Comparison of ENCODE assay signal across 10 cellular contexts in genomic region chr3:8741581-8742355, GRCh38. TPM values are rescaled to one million over a fixed set of nuclear protein-coding genes. Genes with fewer than 3 reads are reported as not detected.
DNase-seq lines count a peak whose midpoint lies in the region; ATAC-seq and TF ChIP-seq lines count a peak whose summit lies in the region.
"Had no signal": no experiment of that assay in that cellular context is flagged by ENCODE, and none has a peak within 500 bp of the region (broad histone marks: within the 10 kb centered on the region; RNA-seq: fewer than 3 reads in every experiment).

No MANE protein-coding gene starts in this region.

- WGBS in SK-N-SH (ENCODE audit: low lambda C conversion rate), result 21% methylated on average over 11 of the region's 13 CpGs

- H3K4me3 Mint-ChIP-seq in GM23338, result peak overlapping the region; percentile 55
- peak overlapping the region; percentile 64 for H3K4me3 Mint-ChIP-seq in osteocyte (ENCODE audit: unreplicated experiment)
- H3K4me3 Mint-ChIP-seq in stimulated activated effector memory CD8-positive, alpha-beta T cell treated with anti-CD3 and anti-CD28 coated beads, Interleukin-12 subunit alpha, Interleukin-12 subunit beta, amount 100 ng/mL, for 72 hours, result no peak overlapping the region
- H3K4me3 Mint-ChIP-seq: activated naive CD4-positive, alpha-beta T cell treated with anti-CD3 and anti-CD28 coated beads, Interleukin-2, amount 50 U/mL, for 24 hours had no signal

- CTCF ChIA-PET in SK-N-SH (lab: Yijun Ruan, JAX), result interaction anchor here (3.8 kb wide), 1 partner anchor 28 kb away, joined by 23 read pairs; the partner anchor contains the start of gene OXTR

- no peak for TF ChIP-seq RAD21 in SK-N-SH (IDR thresholded peaks at IDR 0.05; ENCODE audit: low read length)

- TF ChIP-seq CTCF in GM23338 (conservative IDR thresholded peaks at IDR 0.05; ENCODE audit: low read depth in 2 of 2) (no peak), SK-N-SH (IDR thresholded peaks at IDR 0.05) (no peak), foreskin keratinocyte (conservative IDR thresholded peaks at IDR 0.05) (no peak), osteocyte (IDR thresholded peaks at IDR 0.05) (no peak)

- H3K9ac ChIP-seq in SK-N-SH, result peak overlapping the region; percentile 17; the same call in 1 of the 2 replicates

- H3K9me2 ChIP-seq in GM23338 (ENCODE audit: insufficient read depth) (no peaks in the 10 kb centered on the region), SK-N-SH (no peaks in the 10 kb centered on the region)

- H3K79me2 ChIP-seq in GM23338 (replicated peaks; ENCODE audit: insufficient read depth), result no peaks in the 10 kb centered on the region
- H3K79me2 ChIP-seq in SK-N-SH (ENCODE audit: insufficient read depth), result no peaks in the 10 kb centered on the region

- H3K4me1 ChIP-seq in GM23338 (ENCODE audit: insufficient read depth) (peaks cover 25% of the 10 kb centered on the region), SK-N-SH (ENCODE audit: control insufficient read depth in 1 of 2, insufficient read depth in 2 of 2, low read depth in 1 of 2, low read length in 1 of 2) (peaks cover 10 to 25% of the 10 kb centered on the region in 2 experiments), foreskin keratinocyte (peaks cover 24% of the 10 kb centered on the region)

- H3K4me2 ChIP-seq in GM23338 (peak overlapping the region; percentile 70), SK-N-SH (peak overlapping the region; percentile 75)

- POLR2A ChIA-PET in SK-N-SH (lab: Yijun Ruan, JAX), result no interaction called here

- H3K4me3 ChIP-seq in GM23338, result peak overlapping the region; percentile 41
- peak overlapping the region in 1 of 2 experiments; percentile 13; a peak in 1 of 4 replicates for H3K4me3 ChIP-seq in SK-N-SH (ENCODE audit: low read depth in 2 of 2, low read length in 1 of 2)

- ATAC-seq in GM23338 (peak; percentile 89), foreskin keratinocyte (peak; percentile 55), GM18909 (IDR thresholded peaks at IDR 0.05; ENCODE audit: poor library complexity, unreplicated experiment) (no peak), HG03571 (IDR thresholded peaks at IDR 0.05; ENCODE audit: unreplicated experiment) (no peak)
- no peak for ATAC-seq in stimulated activated effector memory CD8-positive, alpha-beta T cell treated with anti-CD3 and anti-CD28 coated beads, Interleukin-12 subunit alpha, Interleukin-12 subunit beta, amount 100 ng/mL, for 72 hours

- H3K36me3 ChIP-seq in GM23338 (ENCODE audit: insufficient read depth) (no peaks in the 10 kb centered on the region), SK-N-SH (replicated peaks in 1 of 2; ENCODE audit: control insufficient read depth in 1 of 2, insufficient read depth in 2 of 2, low read length in 1 of 2) (no peaks in the 10 kb centered on the region)

- peak; percentile 85 for DNase-seq in GM23338 (ENCODE audit: low spot score)
- DNase-seq in SK-N-SH, result peak; percentile 42
- peak in 1 of 2 donors; percentile 49 for DNase-seq in foreskin keratinocyte
- no peak for DNase-seq in osteocyte (ENCODE audit: extremely low spot score, unreplicated experiment)
- DNase-seq in stimulated activated effector memory CD8-positive, alpha-beta T cell treated with anti-CD3 and anti-CD28 coated beads, Interleukin-12 subunit alpha, Interleukin-12 subunit beta, amount 100 ng/mL, for 72 hours (ENCODE audit: low spot score in 2 of 2), result no peak
- no peak for DNase-seq in NOMO-1 treated with dmso at 0.1 percent for 144 hours (lab: John Stamatoyannopoulos, UW; ENCODE audit: unreplicated experiment)

- H3K27me3 ChIP-seq in GM23338 (ENCODE audit: insufficient read depth) (no peaks in the 10 kb centered on the region), SK-N-SH (ENCODE audit: insufficient read depth) (no peaks in the 10 kb centered on the region), foreskin keratinocyte (no peaks in the 10 kb centered on the region)

- H2AFZ ChIP-seq in GM23338 (no peak overlapping the region), SK-N-SH (ENCODE audit: low read depth) (peak overlapping the region; percentile 67; the same call in 1 of the 2 replicates)

- H3K4me1 Mint-ChIP-seq in GM23338 (peaks cover 31% of the 10 kb centered on the region), osteocyte (ENCODE audit: unreplicated experiment) (peaks cover 38% of the 10 kb centered on the region)
- H3K4me1 Mint-ChIP-seq in stimulated activated effector memory CD8-positive, alpha-beta T cell treated with anti-CD3 and anti-CD28 coated beads, Interleukin-12 subunit alpha, Interleukin-12 subunit beta, amount 100 ng/mL, for 72 hours, result peaks cover 6% of the 10 kb centered on the region
- H3K4me1 Mint-ChIP-seq: activated naive CD4-positive, alpha-beta T cell treated with anti-CD3 and anti-CD28 coated beads, Interleukin-2, amount 50 U/mL, for 24 hours had no signal

- TF ChIP-seq EP300 in SK-N-SH (IDR thresholded peaks at IDR 0.05; ENCODE audit: borderline replicate concordance in 1 of 2, low read depth in 1 of 2, low read length in 1 of 2), result peak in 1 of 2 experiments; percentile 36; a peak in 1 of 4 replicates

- H4K20me1 ChIP-seq in GM23338 (replicated peaks; ENCODE audit: insufficient read depth) (no peaks in the 10 kb centered on the region), SK-N-SH (ENCODE audit: insufficient read depth) (no peaks in the 10 kb centered on the region)

- H3K27ac Mint-ChIP-seq in GM23338, result peak overlapping the region; percentile 25; the same call in 1 of the 2 replicates
- H3K27ac Mint-ChIP-seq in osteocyte (ENCODE audit: unreplicated experiment), result peak overlapping the region; percentile 79
- no peak overlapping the region for H3K27ac Mint-ChIP-seq in stimulated activated effector memory CD8-positive, alpha-beta T cell treated with anti-CD3 and anti-CD28 coated beads, Interleukin-12 subunit alpha, Interleukin-12 subunit beta, amount 100 ng/mL, for 72 hours
- H3K27ac Mint-ChIP-seq: activated naive CD4-positive, alpha-beta T cell treated with anti-CD3 and anti-CD28 coated beads, Interleukin-2, amount 50 U/mL, for 24 hours had no signal

- no peaks in the 10 kb centered on the region for H3K36me3 Mint-ChIP-seq in GM23338 (ENCODE audit: low read depth)
- H3K36me3 Mint-ChIP-seq in osteocyte (ENCODE audit: unreplicated experiment), result no peaks in the 10 kb centered on the region
- no peaks in the 10 kb centered on the region for H3K36me3 Mint-ChIP-seq in stimulated activated effector memory CD8-positive, alpha-beta T cell treated with anti-CD3 and anti-CD28 coated beads, Interleukin-12 subunit alpha, Interleukin-12 subunit beta, amount 100 ng/mL, for 72 hours
- H3K36me3 Mint-ChIP-seq: activated naive CD4-positive, alpha-beta T cell treated with anti-CD3 and anti-CD28 coated beads, Interleukin-2, amount 50 U/mL, for 24 hours had no signal

- peaks cover 13% of the 10 kb centered on the region for H3K27me3 Mint-ChIP-seq in GM23338 (ENCODE audit: insufficient read depth, low read depth, poor library complexity)
- no peaks in the 10 kb centered on the region for H3K27me3 Mint-ChIP-seq in osteocyte (ENCODE audit: unreplicated experiment)

- no peaks in the 10 kb centered on the region for H3K9me3 Mint-ChIP-seq in GM23338
- H3K9me3 Mint-ChIP-seq in osteocyte (ENCODE audit: unreplicated experiment), result no peaks in the 10 kb centered on the region
- no peaks in the 10 kb centered on the region for H3K9me3 Mint-ChIP-seq in stimulated activated effector memory CD8-positive, alpha-beta T cell treated with anti-CD3 and anti-CD28 coated beads, Interleukin-12 subunit alpha, Interleukin-12 subunit beta, amount 100 ng/mL, for 72 hours
- H3K9me3 Mint-ChIP-seq: activated naive CD4-positive, alpha-beta T cell treated with anti-CD3 and anti-CD28 coated beads, Interleukin-2, amount 50 U/mL, for 24 hours had no signal

- H3K27ac ChIP-seq in GM23338 (ENCODE audit: low read depth) (no peak overlapping the region), SK-N-SH (ENCODE audit: low read depth in 2 of 2, low read length in 1 of 2) (peak overlapping the region in 1 of 2 experiments; percentile 67; a peak in 3 of 4 replicates), foreskin keratinocyte (peak overlapping the region; percentile 44)

- no peaks in the 10 kb centered on the region for H3K9me3 ChIP-seq in SK-N-SH

- no peaks in the 10 kb centered on the region for H3F3A ChIP-seq in GM23338 (replicated peaks; ENCODE audit: low read depth)
- H3F3A ChIP-seq in SK-N-SH (replicated peaks; ENCODE audit: insufficient read depth), result peaks cover 14% of the 10 kb centered on the region

TF ChIP-seq in GM23338, 12 proteins besides CTCF, POLR2A, EP300 and RAD21 (continues in another document):
- no peak for TF ChIP-seq EZH2phosphoT487 (IDR thresholded peaks at IDR 0.05; ENCODE audit: unreplicated experiment)

TF ChIP-seq in SK-N-SH, 30 proteins besides CTCF, POLR2A, EP300 and RAD21 (continues in another document):
- TF ChIP-seq YY1 (IDR thresholded peaks at IDR 0.05; ENCODE audit: low read depth) (no peak), TEAD4 (IDR thresholded peaks at IDR 0.05; ENCODE audit: borderline replicate concordance, insufficient read depth) (0 out of 2 replicates have a peak, but pooled peaks have one; percentile 16), RCOR1 (IDR thresholded peaks at IDR 0.05; ENCODE audit: low read length) (no peak), EZH2phosphoT487 (IDR thresholded peaks at IDR 0.05; ENCODE audit: borderline replicate concordance, low read depth) (no peak), MEF2A (IDR thresholded peaks at IDR 0.05; ENCODE audit: borderline replicate concordance, low read depth) (no peak), FOSL2 (IDR thresholded peaks at IDR 0.05; ENCODE audit: borderline replicate concordance, low read depth) (peak; percentile 73; the same call in 1 of the 2 replicates), POLR2AphosphoS5 (IDR thresholded peaks at IDR 0.05; ENCODE audit: low read depth, low read length) (no peak)

RNA-seq across cellular contexts. Expression of gene CAV3, which starts 8.2 kb away (rescaled TPM):
- total RNA-seq in GM23338 (2014; rRNA removed; shearing (Covaris generic)), result not detected in 2 replicates
- polyA plus RNA-seq in GM23338 (2016; fragmentation: Nextera tagmentation; extraction: Ambion mirVana), result not detected in 2 replicates
- not detected in 2 replicates for polyA plus RNA-seq in SK-N-SH (2012; rRNA removed)
- polyA plus RNA-seq in SK-N-SH (2012; cell fraction: cytosol; rRNA removed), result not detected in 2 replicates
- polyA plus RNA-seq in SK-N-SH (2012; cell fraction: nucleus; rRNA removed), result not detected in 2 replicates
- total RNA-seq in foreskin keratinocyte, result not detected in 2 replicates
- not detected in 2 replicates for polyA plus RNA-seq in foreskin keratinocyte
- not detected in 2 replicates for total RNA-seq in osteocyte
- total RNA-seq: subcutaneous adipose tissue had no signal

RNA-seq across cellular contexts. Expression of gene OXTR, which starts 27.6 kb away (rescaled TPM):
- total RNA-seq in GM23338 (2014; rRNA removed; shearing (Covaris generic)), result 7.8 and 9.3 TPM in 2 replicates
- polyA plus RNA-seq in GM23338 (2016; fragmentation: Nextera tagmentation; extraction: Ambion mirVana) (4.9 and 5.5 TPM in 2 replicates), SK-N-SH (2012; rRNA removed) (1.8 and 2.5 TPM in 2 replicates), foreskin keratinocyte (0.30 and 0.43 TPM in 2 replicates)
- polyA plus RNA-seq in SK-N-SH (2012; cell fraction: cytosol; rRNA removed), result 1.8 TPM in 2 replicates
- 1.9 and 2.3 TPM in 2 replicates for polyA plus RNA-seq in SK-N-SH (2012; cell fraction: nucleus; rRNA removed)
- total RNA-seq in foreskin keratinocyte (0.63 and 0.95 TPM in 2 replicates), osteocyte (23.8 and 24.0 TPM in 2 replicates)

Comparison
In these comparisons a context has a peak if more than half of its experiments do, and no peak if none do; other contexts are left out.
1. ATAC-seq: peak in GM23338 (single experiment) and foreskin keratinocyte (single experiment); none in stimulated activated effector memory CD8-positive, alpha-beta T cell treated with anti-CD3 and anti-CD28 coated beads, Interleukin-12 subunit alpha, Interleukin-12 subunit beta, amount 100 ng/mL, for 72 hours (single experiment), GM18909 (single experiment) and HG03571 (single experiment).
2. DNase-seq: peak in GM23338 (single experiment) and SK-N-SH (single experiment); none in osteocyte (single experiment), stimulated activated effector memory CD8-positive, alpha-beta T cell treated with anti-CD3 and anti-CD28 coated beads, Interleukin-12 subunit alpha, Interleukin-12 subunit beta, amount 100 ng/mL, for 72 hours (0 of 2) and NOMO-1 treated with dmso at 0.1 percent for 144 hours (single experiment).